15 cellular contexts compared by ENCODE assay signal in genomic region chr7:100338083-100338696, GRCh38. TPM values are rescaled to one million over a fixed set of nuclear protein-coding genes. Genes with fewer than 3 reads are reported as not detected.
A peak's percentile ranks its signal among the peaks of the same experiment; 100 is the strongest.
DNase-seq lines count a peak whose midpoint lies in the region; ATAC-seq, FAIRE-seq and TF ChIP-seq lines count a peak whose summit lies in the region.
"Not testable (repeated sequence)": the region's sequence is repeated elsewhere in the genome, so short reads cannot be mapped to it uniquely, and the experiment has no call there.
"Had no signal": no experiment of that assay in that cellular context is flagged by ENCODE, and none has a peak within 500 bp of the region (broad histone marks: within the 10 kb centered on the region; RNA-seq: fewer than 3 reads in every experiment).

No MANE protein-coding gene starts in this region.

- not testable (repeated sequence) for BruUV-seq in GM12878 (replicated peaks; lab: Mats Ljungman, UMichigan)

- TF ChIP-seq RAD21 in GM12878 (IDR thresholded peaks at IDR 0.05; ENCODE audit: insufficient read depth, low read depth, low read length) = not testable (repeated sequence)

- not testable (repeated sequence) for TF ChIP-seq EP300 in GM12878 (IDR thresholded peaks at IDR 0.05; ENCODE audit: borderline replicate concordance in 1 of 2, control insufficient read depth in 1 of 2, low read depth in 2 of 2, low read length in 2 of 2)

- H3K9me2 ChIP-seq in Loucy (replicated peaks; ENCODE audit: low read depth, low read length) = not testable (repeated sequence)

- POLR2A ChIA-PET in CD4-positive, alpha-beta memory T cell (lab: Charles Lee; ENCODE audit: partially characterized antibody); naive thymus-derived CD4-positive, alpha-beta T cell (lab: Charles Lee): not testable (repeated sequence)
- POLR2A ChIA-PET in GM12878 (lab: Charles Lee) = interaction anchor here (0.7 to 1.1 kb wide), 2 partner anchors 91 to 120 kb away, joined by 3 read pairs; partner anchors contain the start of gene ZCWPW1

- not testable (repeated sequence) for H3K9me3 Mint-ChIP-seq in CD4-positive, alpha-beta memory T cell; activated T-cell treated with anti-CD3 and anti-CD28 coated beads, Interleukin-2, amount 50 U/mL, for 72 hours; naive thymus-derived CD4-positive, alpha-beta T cell; stimulated activated naive CD8-positive, alpha-beta T cell treated with anti-CD3 and anti-CD28 coated beads, Interleukin-15, Interleukin-2, amounts not matched to agents 100 ng/mL and 50 ng/mL, for 24 hours

- RAD21 ChIA-PET in GM12878 (lab: Charles Lee; ENCODE audit: unreplicated experiment) = not testable (repeated sequence)

- not testable (repeated sequence) for H2AFZ ChIP-seq in Loucy (ENCODE audit: low read length); GM12878 (ENCODE audit: control insufficient read depth, low read depth, low read length)

- WGBS in GM12878 (ENCODE audit: insufficient coverage, insufficient replicate concordance, low lambda C conversion rate, missing lambda C conversion rate) = 95% methylated on average over 15 of the region's 15 CpGs
- WGBS in esophagus squamous epithelium, 2 donors = 43 to 61% methylated on average over 15 of the region's 15 CpGs

- not testable (repeated sequence) for H3K36me3 ChIP-seq in CD4-positive, alpha-beta memory T cell (ENCODE audit: insufficient read depth, low read length); GM12878 (ENCODE audit: control insufficient read depth in 2 of 2, insufficient read depth in 2 of 2, low read length in 1 of 2)
- H3K36me3 ChIP-seq in Loucy (ENCODE audit: insufficient read depth, low read length) (peaks cover 14% of the 10 kb centered on the region; the same call in 1 of the 2 replicates), esophagus squamous epithelium (peaks cover 0 to 44% (median 0%) of the 10 kb centered on the region in 3 donors)
- peaks cover 0 to 14% (median 0%) of the 10 kb centered on the region in 3 experiments for H3K36me3 ChIP-seq in naive thymus-derived CD4-positive, alpha-beta T cell (ENCODE audit: control insufficient read depth in 2 of 3, insufficient read depth in 3 of 3, low read length in 3 of 3)

- H3K4me3 ChIP-seq in CD4-positive, alpha-beta memory T cell (ENCODE audit: low read length in 2 of 2); esophagus squamous epithelium; naive thymus-derived CD4-positive, alpha-beta T cell (ENCODE audit: low read length): not testable (repeated sequence)
- H3K4me3 ChIP-seq in Loucy (ENCODE audit: low read length, poor library complexity, severe bottlenecking) = peak overlapping the region; percentile 51
- H3K4me3 ChIP-seq in GM12878 = peak overlapping the region; percentile 13

- not testable (repeated sequence) for H3K4me1 ChIP-seq in CD4-positive, alpha-beta memory T cell (ENCODE audit: insufficient read depth, low read length); Loucy (ENCODE audit: insufficient read depth, low read length, poor library complexity, severe bottlenecking); GM12878 (ENCODE audit: control insufficient read depth, insufficient read depth, low read length); naive thymus-derived CD4-positive, alpha-beta T cell (ENCODE audit: control insufficient read depth in 2 of 2, insufficient read depth in 2 of 2, low read length in 2 of 2)
- H3K4me1 ChIP-seq in esophagus squamous epithelium = peaks cover 3 to 39% (median 10%) of the 10 kb centered on the region in 3 donors

- H3K79me2 ChIP-seq in Loucy (ENCODE audit: insufficient read depth, low read length) = peaks cover 63% of the 10 kb centered on the region
- H3K79me2 ChIP-seq in GM12878 (ENCODE audit: control insufficient read depth, insufficient read depth, low read length) = peaks cover 37% of the 10 kb centered on the region

- H3K9ac ChIP-seq in Loucy (ENCODE audit: low read depth, low read length, poor library complexity, severe bottlenecking); GM12878 (ENCODE audit: control insufficient read depth, insufficient read depth, low read length): not testable (repeated sequence)

- peak overlapping the region; percentile 66 for H3K4me2 ChIP-seq in Loucy (ENCODE audit: low read depth, low read length, poor library complexity, severe bottlenecking)
- H3K4me2 ChIP-seq in GM12878 (ENCODE audit: control insufficient read depth, insufficient read depth) = not testable (repeated sequence)

- peaks cover 25% of the 10 kb centered on the region for H4K20me1 ChIP-seq in Loucy (ENCODE audit: insufficient read depth, low read length, poor library complexity, severe bottlenecking)
- not testable (repeated sequence) for H4K20me1 ChIP-seq in GM12878 (ENCODE audit: control insufficient read depth, insufficient read depth)

- peak overlapping the region in 1 of 8 donors; percentile 41 for H3K4me3 Mint-ChIP-seq in CD4-positive, alpha-beta memory T cell
- H3K4me3 Mint-ChIP-seq in activated T-cell treated with anti-CD3 and anti-CD28 coated beads, Interleukin-2, amount 50 U/mL, for 72 hours = peak overlapping the region; percentile 73 to 77
- peak overlapping the region in 3 of 10 donors; percentile 42 to 79 (median 62) for H3K4me3 Mint-ChIP-seq in naive thymus-derived CD4-positive, alpha-beta T cell
- peak overlapping the region; percentile 81 for H3K4me3 Mint-ChIP-seq in stimulated activated naive CD8-positive, alpha-beta T cell treated with anti-CD3 and anti-CD28 coated beads, Interleukin-15, Interleukin-2, amounts not matched to agents 100 ng/mL and 50 ng/mL, for 24 hours

- peaks cover 14 to 37% (median 19%) of the 10 kb centered on the region in 4 donors for H3K4me1 Mint-ChIP-seq in CD4-positive, alpha-beta memory T cell
- peaks cover 54% of the 10 kb centered on the region for H3K4me1 Mint-ChIP-seq in activated T-cell treated with anti-CD3 and anti-CD28 coated beads, Interleukin-2, amount 50 U/mL, for 72 hours (ENCODE audit: low read depth)
- peaks cover 6 to 44% (median 30%) of the 10 kb centered on the region in 7 donors for H3K4me1 Mint-ChIP-seq in naive thymus-derived CD4-positive, alpha-beta T cell
- H3K4me1 Mint-ChIP-seq in stimulated activated naive CD8-positive, alpha-beta T cell treated with anti-CD3 and anti-CD28 coated beads, Interleukin-15, Interleukin-2, amounts not matched to agents 100 ng/mL and 50 ng/mL, for 24 hours (ENCODE audit: low read depth) = peaks cover 56% of the 10 kb centered on the region

- not testable (repeated sequence) for ATAC-seq in activated T-cell treated with anti-CD3 and anti-CD28 coated beads, Interleukin-2, amount 50 U/mL, for 72 hours (replicated peaks in 1 of 2); GM12878; naive thymus-derived CD4-positive, alpha-beta T cell

- FAIRE-seq in GM12878 (lab: Jason Lieb, UNC) = not testable (repeated sequence)

- not testable (repeated sequence) for TF ChIP-seq CTCF in Loucy (conservative IDR thresholded peaks at IDR 0.05; ENCODE audit: low read length); GM12878 (IDR thresholded peaks at IDR 0.05 in 2 of 3, conservative IDR thresholded peaks at IDR 0.05 in 1 of 3; ENCODE audit: control insufficient read depth in 2 of 3, extremely low read depth in 1 of 3, insufficient read depth in 1 of 3, low read depth in 3 of 3, low read length in 3 of 3); esophagus squamous epithelium (IDR thresholded peaks at IDR 0.05)

- H3K27ac Mint-ChIP-seq in CD4-positive, alpha-beta memory T cell = peak overlapping the region in 4 of 7 donors; percentile 63 to 90 (median 76)
- H3K27ac Mint-ChIP-seq in activated T-cell treated with anti-CD3 and anti-CD28 coated beads, Interleukin-2, amount 50 U/mL, for 72 hours = peak overlapping the region; percentile 88
- peak overlapping the region in 6 of 9 donors; percentile 43 to 75 (median 57) for H3K27ac Mint-ChIP-seq in naive thymus-derived CD4-positive, alpha-beta T cell
- H3K27ac Mint-ChIP-seq in stimulated activated naive CD8-positive, alpha-beta T cell treated with anti-CD3 and anti-CD28 coated beads, Interleukin-15, Interleukin-2, amounts not matched to agents 100 ng/mL and 50 ng/mL, for 24 hours = peak overlapping the region; percentile 67

- in situ Hi-C loops in GM12878 (cut with MboI) = not testable (repeated sequence)

- H3F3A ChIP-seq in Loucy (ENCODE audit: low read depth) = not testable (repeated sequence)

- CTCF ChIA-PET in CD4-positive, alpha-beta memory T cell (lab: Charles Lee; ENCODE audit: partially characterized antibody); GM12878 (lab: Yijun Ruan, JAX); naive thymus-derived CD4-positive, alpha-beta T cell (lab: Charles Lee): not testable (repeated sequence)

- not testable (repeated sequence) for H3K27ac ChIP-seq in CD4-positive, alpha-beta memory T cell (ENCODE audit: low read depth, low read length); GM12878 (ENCODE audit: control insufficient read depth, insufficient read depth); naive thymus-derived CD4-positive, alpha-beta T cell (ENCODE audit: low read depth, low read length)
- H3K27ac ChIP-seq in esophagus squamous epithelium = peak overlapping the region in 3 of 4 donors; percentile 31 to 95 (median 57)

- H3K9me3 ChIP-seq in CD4-positive, alpha-beta memory T cell (ENCODE audit: control insufficient read depth in 1 of 2, low read length in 2 of 2); Loucy (ENCODE audit: insufficient read depth, low read depth, low read length); GM12878 (replicated peaks; ENCODE audit: control insufficient read depth, insufficient read depth, low read length); esophagus squamous epithelium; naive thymus-derived CD4-positive, alpha-beta T cell (ENCODE audit: control insufficient read depth in 2 of 3, low read length in 3 of 3): not testable (repeated sequence)

- SMC1A ChIA-PET in GM12878 (lab: Charles Lee; ENCODE audit: uncharacterized antibody, unreplicated experiment) = not testable (repeated sequence)

- intact Hi-C loops in CD4-positive, alpha-beta memory T cell (cut with micrococcal nuclease); GM12878 (cut with micrococcal nuclease; ENCODE audit: unreplicated experiment); esophagus squamous epithelium (cut with DNase I): not testable (repeated sequence)
- intact Hi-C loops in naive thymus-derived CD4-positive, alpha-beta T cell (cut with micrococcal nuclease) = loop anchor here in 1 of 2 donors (5.0 kb wide), 1 partner anchor 66 kb away; no protein-coding TSS in a partner anchor

- not testable (repeated sequence) for DNase-seq in CD4-positive, alpha-beta memory T cell; activated T-cell treated with anti-CD3 and anti-CD28 coated beads, Interleukin-2, amount 50 U/mL, for 72 hours; GM12878 (ENCODE audit: low read depth, low spot score); esophagus squamous epithelium (lab: John Stamatoyannopoulos, UW); naive thymus-derived CD4-positive, alpha-beta T cell
- peak; percentile 49 to 72 for DNase-seq in SW 1271 (lab: John Stamatoyannopoulos, UW)

- not testable (repeated sequence) for TF ChIP-seq POLR2A in GM12878 (IDR thresholded peaks at IDR 0.05; ENCODE audit: low read depth, low read length); esophagus squamous epithelium (IDR thresholded peaks at IDR 0.05)

- H3K36me3 Mint-ChIP-seq in CD4-positive, alpha-beta memory T cell = peaks cover 15 to 37% of the 10 kb centered on the region in 2 donors
- peaks cover 10 to 24% of the 10 kb centered on the region in 2 donors for H3K36me3 Mint-ChIP-seq in activated T-cell treated with anti-CD3 and anti-CD28 coated beads, Interleukin-2, amount 50 U/mL, for 72 hours (ENCODE audit: insufficient read depth in 2 of 2)
- H3K36me3 Mint-ChIP-seq in naive thymus-derived CD4-positive, alpha-beta T cell = peaks cover 0 to 17% (median 0%) of the 10 kb centered on the region in 5 donors
- peaks cover 50% of the 10 kb centered on the region for H3K36me3 Mint-ChIP-seq in stimulated activated naive CD8-positive, alpha-beta T cell treated with anti-CD3 and anti-CD28 coated beads, Interleukin-15, Interleukin-2, amounts not matched to agents 100 ng/mL and 50 ng/mL, for 24 hours (ENCODE audit: low read depth)

- H3K27me3 Mint-ChIP-seq in CD4-positive, alpha-beta memory T cell; activated T-cell treated with anti-CD3 and anti-CD28 coated beads, Interleukin-2, amount 50 U/mL, for 72 hours (ENCODE audit: low read depth); naive thymus-derived CD4-positive, alpha-beta T cell; stimulated activated naive CD8-positive, alpha-beta T cell treated with anti-CD3 and anti-CD28 coated beads, Interleukin-15, Interleukin-2, amounts not matched to agents 100 ng/mL and 50 ng/mL, for 24 hours: not testable (repeated sequence)

- H3K27me3 ChIP-seq in CD4-positive, alpha-beta memory T cell (ENCODE audit: insufficient read depth, low read length); Loucy (ENCODE audit: insufficient read depth, low read length, poor library complexity, severe bottlenecking); GM12878 (replicated peaks in 1 of 2; ENCODE audit: control insufficient read depth in 2 of 2, insufficient read depth in 2 of 2, low read length in 1 of 2); esophagus squamous epithelium; naive thymus-derived CD4-positive, alpha-beta T cell (ENCODE audit: control insufficient read depth in 2 of 2, insufficient read depth in 2 of 2, low read length in 2 of 2): not testable (repeated sequence)

RNA-seq across cellular contexts. Expression of gene PILRB, which starts 19.7 kb away (rescaled TPM):
- total RNA-seq in CD4-positive, alpha-beta memory T cell = 100 to 1,000 TPM; 104 to 117 TPM
- polyA plus RNA-seq in CD4-positive, alpha-beta memory T cell = 1 to 10 TPM; 1.1 to 5.2 TPM
- total RNA-seq in activated T-cell treated with anti-CD3 and anti-CD28 coated beads, Interleukin-2, amount 50 U/mL, for 72 hours = 10 to 100 TPM; 43.6 to 78.3 TPM
- total RNA-seq in GM12878 (2013; cell fraction: nucleolus; rRNA removed) = 77.2 and 88.6 TPM in 2 replicates
- 23.9 and 24.0 TPM in 2 replicates for total RNA-seq in GM12878 (2014; rRNA removed)
- total RNA-seq in GM12878 (2014; rRNA removed; fragmentation: Illumina TruSeq; extraction: Trizol) = 13.2 TPM in 2 replicates
- total RNA-seq in GM12878 (2021) = 23.1 and 24.1 TPM in 2 replicates
- polyA plus RNA-seq in GM12878 (2011; ENCODE audit: low read depth) = 5.1 TPM
- polyA plus RNA-seq in GM12878 (2011; rRNA removed) = 14.9 and 35.9 TPM in 2 replicates
- 25.1 and 44.7 TPM in 2 replicates for polyA plus RNA-seq in GM12878 (2011; cell fraction: cytosol; rRNA removed)
- polyA plus RNA-seq in GM12878 (2011; cell fraction: nucleus; rRNA removed) = 499 and 556 TPM in 2 replicates
- 15.1 and 17.8 TPM in 2 replicates for polyA plus RNA-seq in GM12878 (2012)
- 16.9 and 26.5 TPM in 2 replicates for polyA plus RNA-seq in GM12878 (2014; fragmentation: Illumina TruSeq; extraction: Trizol)
- polyA plus RNA-seq in GM12878 (2014; fragmentation: Nextera tagmentation; extraction: Ambion mirVana) = 1 to 10 TPM; 2.6 to 5.6 TPM
- 50.3 and 55.4 TPM in 2 replicates for polyA plus RNA-seq in GM12878 (2014; rRNA removed)
- 10 to 100 TPM; 18.6 to 20.1 TPM for polyA plus RNA-seq in GM12878 (2016; fragmentation: Nextera tagmentation; extraction: Ambion mirVana)
- polyA minus RNA-seq in GM12878 (2011; rRNA and poly(A)+ RNA removed) = 8.9 and 25.0 TPM in 2 replicates
- 4.8 and 5.7 TPM in 2 replicates for polyA minus RNA-seq in GM12878 (2011; cell fraction: cytosol; rRNA and poly(A)+ RNA removed)
- polyA minus RNA-seq in GM12878 (2011; cell fraction: nucleus; rRNA and poly(A)+ RNA removed) = 26.7 and 66.3 TPM in 2 replicates
- 10 to 100 TPM; 11.1 to 38.1 (median 25.7) TPM for total RNA-seq in esophagus squamous epithelium
- total RNA-seq in naive thymus-derived CD4-positive, alpha-beta T cell = 100 to 1,000 TPM in 4 of 5 experiments, 10 to 100 TPM in 1; 79.1 to 137 (median 120) TPM
- polyA plus RNA-seq in naive thymus-derived CD4-positive, alpha-beta T cell = 10 to 100 TPM in 1 of 2 donors, 1 to 10 TPM in 1; 1.1 to 11.1 TPM

RNA-seq across cellular contexts. Expression of gene SPDYE3, which starts 30.7 kb away (rescaled TPM):
- not detected for total RNA-seq in CD4-positive, alpha-beta memory T cell
- polyA plus RNA-seq in CD4-positive, alpha-beta memory T cell = 1 to 10 TPM; 6.3 to 9.9 TPM
- not detected for total RNA-seq in activated T-cell treated with anti-CD3 and anti-CD28 coated beads, Interleukin-2, amount 50 U/mL, for 72 hours
- total RNA-seq in GM12878 (2013; cell fraction: nucleolus; rRNA removed) = 0.38 and 0.64 TPM in 2 replicates
- total RNA-seq in GM12878 (2014; rRNA removed) = not detected in 2 replicates
- total RNA-seq in GM12878 (2014; rRNA removed; fragmentation: Illumina TruSeq; extraction: Trizol) = not detected in 2 replicates
- not detected in 2 replicates for total RNA-seq in GM12878 (2021)
- polyA plus RNA-seq in GM12878 (2011; ENCODE audit: low read depth) = 3.5 TPM
- 0.03 TPM in 1 of 2 replicates, not detected in the other for polyA plus RNA-seq in GM12878 (2011; rRNA removed)
- not detected in 2 replicates for polyA plus RNA-seq in GM12878 (2011; cell fraction: cytosol; rRNA removed)
- polyA plus RNA-seq in GM12878 (2011; cell fraction: nucleus; rRNA removed) = not detected in 2 replicates
- polyA plus RNA-seq in GM12878 (2012) = 4.2 and 4.5 TPM in 2 replicates
- not detected in 2 replicates for polyA plus RNA-seq in GM12878 (2014; fragmentation: Illumina TruSeq; extraction: Trizol)
- polyA plus RNA-seq in GM12878 (2014; fragmentation: Nextera tagmentation; extraction: Ambion mirVana) = 1 to 10 TPM; 1.3 to 1.4 TPM
- 0.03 TPM in 1 of 2 replicates, not detected in the other for polyA plus RNA-seq in GM12878 (2014; rRNA removed)
- polyA plus RNA-seq in GM12878 (2016; fragmentation: Nextera tagmentation; extraction: Ambion mirVana) = 1 to 10 TPM; 7.2 to 9.4 TPM
- not detected in 2 replicates for polyA minus RNA-seq in GM12878 (2011; rRNA and poly(A)+ RNA removed)
- not detected in 2 replicates for polyA minus RNA-seq in GM12878 (2011; cell fraction: cytosol; rRNA and poly(A)+ RNA removed)
- polyA minus RNA-seq in GM12878 (2011; cell fraction: nucleus; rRNA and poly(A)+ RNA removed) = not detected in 2 replicates
- not detected for total RNA-seq in esophagus squamous epithelium
- not detected for total RNA-seq in naive thymus-derived CD4-positive, alpha-beta T cell
- polyA plus RNA-seq in naive thymus-derived CD4-positive, alpha-beta T cell = 1 to 10 TPM; 8.5 to 8.7 TPM
- total RNA-seq: cerebellum, gastroesophageal sphincter, H1, left lobe of liver, mucosa of descending colon, sigmoid colon, ureter had no signal
- polyA plus RNA-seq: H1 had no signal

RNA-seq across cellular contexts. Expression of gene PILRA, which starts 35.1 kb away (rescaled TPM):
- total RNA-seq in CD4-positive, alpha-beta memory T cell = 1 to 10 TPM; 5.7 to 5.8 TPM
- under 1 TPM in 1 of 2 donors, not detected in 1; 0.32 TPM for polyA plus RNA-seq in CD4-positive, alpha-beta memory T cell
- total RNA-seq in activated T-cell treated with anti-CD3 and anti-CD28 coated beads, Interleukin-2, amount 50 U/mL, for 72 hours = 10 to 100 TPM in 1 of 2 donors, 1 to 10 TPM in 1; 3.4 to 14.1 TPM
- 51.4 and 53.5 TPM in 2 replicates for total RNA-seq in GM12878 (2013; cell fraction: nucleolus; rRNA removed)
- total RNA-seq in GM12878 (2014; rRNA removed) = 9.0 and 10.1 TPM in 2 replicates
- total RNA-seq in GM12878 (2014; rRNA removed; fragmentation: Illumina TruSeq; extraction: Trizol) = 10.8 and 11.1 TPM in 2 replicates
- 7.0 and 7.5 TPM in 2 replicates for total RNA-seq in GM12878 (2021)
- polyA plus RNA-seq in GM12878 (2011; ENCODE audit: low read depth) = 2.1 TPM
- 30.2 and 43.3 TPM in 2 replicates for polyA plus RNA-seq in GM12878 (2011; rRNA removed)
- polyA plus RNA-seq in GM12878 (2011; cell fraction: cytosol; rRNA removed) = 77.4 and 79.8 TPM in 2 replicates
- 35.6 and 39.5 TPM in 2 replicates for polyA plus RNA-seq in GM12878 (2011; cell fraction: nucleus; rRNA removed)
- polyA plus RNA-seq in GM12878 (2012) = 4.9 and 7.0 TPM in 2 replicates
- 12.0 and 14.2 TPM in 2 replicates for polyA plus RNA-seq in GM12878 (2014; fragmentation: Illumina TruSeq; extraction: Trizol)
- 10 to 100 TPM; 12.2 to 13.5 TPM for polyA plus RNA-seq in GM12878 (2014; fragmentation: Nextera tagmentation; extraction: Ambion mirVana)
- polyA plus RNA-seq in GM12878 (2014; rRNA removed) = 12.7 and 15.2 TPM in 2 replicates
- 1 to 10 TPM; 6.6 to 7.2 TPM for polyA plus RNA-seq in GM12878 (2016; fragmentation: Nextera tagmentation; extraction: Ambion mirVana)
- 37.6 and 58.1 TPM in 2 replicates for polyA minus RNA-seq in GM12878 (2011; rRNA and poly(A)+ RNA removed)
- polyA minus RNA-seq in GM12878 (2011; cell fraction: cytosol; rRNA and poly(A)+ RNA removed) = 8.8 and 9.1 TPM in 2 replicates
- 28.2 and 40.5 TPM in 2 replicates for polyA minus RNA-seq in GM12878 (2011; cell fraction: nucleus; rRNA and poly(A)+ RNA removed)
- 1 to 10 TPM in 2 of 4 donors, under 1 TPM in 2; 0.61 to 5.0 (median 1.1) TPM for total RNA-seq in esophagus squamous epithelium
- total RNA-seq in naive thymus-derived CD4-positive, alpha-beta T cell = 100 to 1,000 TPM in 1 of 5 experiments, 10 to 100 TPM in 4; 13.0 to 118 (median 14.3) TPM
- 1 to 10 TPM in 1 of 2 donors, under 1 TPM in 1; 0.40 to 1.1 TPM for polyA plus RNA-seq in naive thymus-derived CD4-positive, alpha-beta T cell
